Comparison of ENCODE assay signal across 8 cellular contexts in genomic region chr5:123813937-123814624, GRCh38.
DNase-seq lines count a peak whose midpoint lies in the region; ATAC-seq and TF ChIP-seq lines count a peak whose summit lies in the region.

No MANE protein-coding gene starts in this region.

- no peaks in the 10 kb centered on the region for H3K27me3 Mint-ChIP-seq in activated naive CD4-positive, alpha-beta T cell treated with anti-CD3 and anti-CD28 coated beads, Interleukin-2, amount 10 ng/mL, durations not matched to agents 7 days and 5 days

- intact Hi-C loops in left ventricle myocardium inferior (cut with micrococcal nuclease): no loop called here

- no peak overlapping the region for H3K27ac Mint-ChIP-seq in activated naive CD4-positive, alpha-beta T cell treated with anti-CD3 and anti-CD28 coated beads, Interleukin-2, amount 10 ng/mL, durations not matched to agents 7 days and 5 days
- no peak overlapping the region for H3K27ac Mint-ChIP-seq in stimulated activated effector memory CD8-positive, alpha-beta T cell treated with anti-CD3 and anti-CD28 coated beads, Interleukin-12 subunit alpha, Interleukin-12 subunit beta, amount 100 ng/mL, for 72 hours

- H3K36me3 ChIP-seq in HUES48 (ENCODE audit: control insufficient read depth, insufficient read depth, low read length) (no peaks in the 10 kb centered on the region), left ventricle myocardium inferior (no peaks in the 10 kb centered on the region)

- peaks cover 68% of the 10 kb centered on the region for H3K4me1 ChIP-seq in HUES48 (ENCODE audit: control insufficient read depth, insufficient read depth, low read length)
- H3K4me1 ChIP-seq in left ventricle myocardium inferior: peaks cover 45% of the 10 kb centered on the region

- no peak overlapping the region; the same call in 1 of the 2 replicates for H3K9ac ChIP-seq in HUES48 (ENCODE audit: low read depth, low read length)

- no peaks in the 10 kb centered on the region for H3K27me3 ChIP-seq in HUES48 (ENCODE audit: control insufficient read depth, insufficient read depth, low read length)
- H3K27me3 ChIP-seq in left ventricle myocardium inferior (ENCODE audit: low read depth): no peaks in the 10 kb centered on the region

- no peak for TF ChIP-seq CTCF in left ventricle myocardium inferior (IDR thresholded peaks at IDR 0.05; ENCODE audit: borderline replicate concordance)

- H3K36me3 Mint-ChIP-seq in activated naive CD4-positive, alpha-beta T cell treated with anti-CD3 and anti-CD28 coated beads, Interleukin-2, amount 10 ng/mL, durations not matched to agents 7 days and 5 days: no peaks in the 10 kb centered on the region
- H3K36me3 Mint-ChIP-seq in stimulated activated effector memory CD8-positive, alpha-beta T cell treated with anti-CD3 and anti-CD28 coated beads, Interleukin-12 subunit alpha, Interleukin-12 subunit beta, amount 100 ng/mL, for 72 hours: no peaks in the 10 kb centered on the region

- peak overlapping the region; percentile 66 for H3K27ac ChIP-seq in HUES48 (ENCODE audit: low read depth, low read length)
- peak overlapping the region; percentile 71 for H3K27ac ChIP-seq in left ventricle myocardium inferior (replicated peaks)

- H3K4me1 Mint-ChIP-seq in activated naive CD4-positive, alpha-beta T cell treated with anti-CD3 and anti-CD28 coated beads, Interleukin-2, amount 10 ng/mL, durations not matched to agents 7 days and 5 days: no peaks in the 10 kb centered on the region
- no peaks in the 10 kb centered on the region for H3K4me1 Mint-ChIP-seq in stimulated activated effector memory CD8-positive, alpha-beta T cell treated with anti-CD3 and anti-CD28 coated beads, Interleukin-12 subunit alpha, Interleukin-12 subunit beta, amount 100 ng/mL, for 72 hours

- H3K9me3 ChIP-seq in HUES48 (ENCODE audit: control insufficient read depth, insufficient read depth, low read length) (no peaks in the 10 kb centered on the region), left ventricle myocardium inferior (replicated peaks) (no peaks in the 10 kb centered on the region)

- no peak overlapping the region for H3K4me3 Mint-ChIP-seq in activated naive CD4-positive, alpha-beta T cell treated with anti-CD3 and anti-CD28 coated beads, Interleukin-2, amount 10 ng/mL, durations not matched to agents 7 days and 5 days
- H3K4me3 Mint-ChIP-seq in stimulated activated effector memory CD8-positive, alpha-beta T cell treated with anti-CD3 and anti-CD28 coated beads, Interleukin-12 subunit alpha, Interleukin-12 subunit beta, amount 100 ng/mL, for 72 hours: no peak overlapping the region

- no peaks in the 10 kb centered on the region for H3K9me3 Mint-ChIP-seq in activated naive CD4-positive, alpha-beta T cell treated with anti-CD3 and anti-CD28 coated beads, Interleukin-2, amount 10 ng/mL, durations not matched to agents 7 days and 5 days
- peaks cover 7% of the 10 kb centered on the region for H3K9me3 Mint-ChIP-seq in stimulated activated effector memory CD8-positive, alpha-beta T cell treated with anti-CD3 and anti-CD28 coated beads, Interleukin-12 subunit alpha, Interleukin-12 subunit beta, amount 100 ng/mL, for 72 hours

- H3K4me3 ChIP-seq in HUES48 (ENCODE audit: low read depth, low read length): no peak overlapping the region
- peak overlapping the region; percentile 24 for H3K4me3 ChIP-seq in left ventricle myocardium inferior

- CTCF ChIA-PET in activated naive CD4-positive, alpha-beta T cell treated with anti-CD3 and anti-CD28 coated beads, Interleukin-2, amount 10 ng/mL, durations not matched to agents 7 days and 5 days (lab: Charles Lee): no interaction called here

- DNase-seq in COLO668 (lab: John Stamatoyannopoulos, UW; ENCODE audit: unreplicated experiment) (peak; percentile 55), SHP77 treated with DMSO at 0.1 percent for 48 hours (lab: John Stamatoyannopoulos, UW) (peak; percentile 92), left ventricle myocardium inferior (no peak), occipital lobe (lab: John Stamatoyannopoulos, UW) (no peak), AML-193 (lab: John Stamatoyannopoulos, UW) (no peak)
- no peak for DNase-seq in activated naive CD4-positive, alpha-beta T cell treated with anti-CD3 and anti-CD28 coated beads, Interleukin-2, amount 10 ng/mL, durations not matched to agents 7 days and 5 days
- DNase-seq in stimulated activated effector memory CD8-positive, alpha-beta T cell treated with anti-CD3 and anti-CD28 coated beads, Interleukin-12 subunit alpha, Interleukin-12 subunit beta, amount 100 ng/mL, for 72 hours (ENCODE audit: low spot score in 2 of 2): no peak

- ATAC-seq in stimulated activated effector memory CD8-positive, alpha-beta T cell treated with anti-CD3 and anti-CD28 coated beads, Interleukin-12 subunit alpha, Interleukin-12 subunit beta, amount 100 ng/mL, for 72 hours: no peak

Comparison
In these comparisons a context has a peak if more than half of its experiments do, and no peak if none do; other contexts are left out.
1. DNase-seq: peak in COLO668 (single experiment) and SHP77 treated with DMSO at 0.1 percent for 48 hours (single experiment); none in left ventricle myocardium inferior (single experiment), activated naive CD4-positive, alpha-beta T cell treated with anti-CD3 and anti-CD28 coated beads, Interleukin-2, amount 10 ng/mL, durations not matched to agents 7 days and 5 days (single experiment), stimulated activated effector memory CD8-positive, alpha-beta T cell treated with anti-CD3 and anti-CD28 coated beads, Interleukin-12 subunit alpha, Interleukin-12 subunit beta, amount 100 ng/mL, for 72 hours (0 of 2), occipital lobe (single experiment) and AML-193 (0 of 2).